ENCODE assay signal across 8 cellular contexts in the genomic region with DNA sequence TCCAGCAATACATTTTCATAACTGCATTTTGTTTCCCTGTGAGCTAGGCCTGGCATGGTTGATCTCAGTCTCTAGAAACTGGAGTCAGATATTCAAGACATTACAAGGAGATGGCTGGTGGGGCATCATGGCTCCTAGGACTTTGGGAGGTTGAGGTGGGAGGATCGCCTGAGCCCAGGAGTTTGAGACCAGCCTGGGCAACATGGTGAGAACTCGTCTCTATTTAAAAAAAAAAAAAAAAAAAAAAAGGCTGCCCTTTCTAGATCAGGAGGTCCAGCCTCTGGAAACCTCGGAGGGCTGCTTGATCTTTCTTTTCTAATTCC. TPM values are rescaled to one million over a fixed set of nuclear protein-coding genes. Genes with fewer than 3 reads are reported as not detected.
A peak's percentile ranks its signal among the peaks of the same experiment; 100 is the strongest.
DNase-seq lines count a peak whose midpoint lies in the region; ATAC-seq and TF ChIP-seq lines count a peak whose summit lies in the region.

No MANE protein-coding gene starts in this region.

- TF ChIP-seq POLR2A in Peyer's patch (IDR thresholded peaks at IDR 0.05) = no peak
- no peak for TF ChIP-seq POLR2A in prostate gland (IDR thresholded peaks at IDR 0.05)

- H3K79me2 ChIP-seq in DOHH2 (ENCODE audit: control insufficient read depth, low read length) = peaks cover 31% of the 10 kb centered on the region

- H3K9me2 ChIP-seq in DOHH2 (replicated peaks; ENCODE audit: control insufficient read depth, low read length) = no peaks in the 10 kb centered on the region

- DNase-seq in Peyer's patch (no peak), prostate gland (ENCODE audit: low spot score) (no peak), NCI-H1436 treated with DMSO at 0.1 percent for 48 hours (lab: John Stamatoyannopoulos, UW) (no peak), NCI-H2029 (lab: John Stamatoyannopoulos, UW) (no peak)

- H3K27me3 ChIP-seq in DOHH2 (ENCODE audit: control insufficient read depth, low read length) (peaks cover 5% of the 10 kb centered on the region; the same call in 1 of the 2 replicates), Peyer's patch (no peaks in the 10 kb centered on the region), esophagus (ENCODE audit: control insufficient read depth in 1 of 2, insufficient read depth in 2 of 2, low read length in 2 of 2) (no peaks in the 10 kb centered on the region), prostate gland (replicated peaks; ENCODE audit: insufficient read depth) (no peaks in the 10 kb centered on the region)

- H3F3A ChIP-seq in DOHH2 (ENCODE audit: control insufficient read depth, insufficient read depth) = no peaks in the 10 kb centered on the region

- H3K9me3 ChIP-seq in DOHH2 (ENCODE audit: control insufficient read depth, insufficient read depth, low read length) = no peaks in the 10 kb centered on the region
- H3K9me3 ChIP-seq in Peyer's patch = no peaks in the 10 kb centered on the region
- H3K9me3 ChIP-seq in esophagus (ENCODE audit: control insufficient read depth in 2 of 2, insufficient read depth in 1 of 2, low read depth in 1 of 2, low read length in 1 of 2) = no peaks in the 10 kb centered on the region
- no peaks in the 10 kb centered on the region for H3K9me3 ChIP-seq in prostate gland

- H3K4me2 ChIP-seq in DOHH2 (ENCODE audit: low read length) = peak overlapping the region; percentile 99

- ATAC-seq in HG03097 (IDR thresholded peaks at IDR 0.05; ENCODE audit: low FRiP score, unreplicated experiment) (no peak), GM21515 (IDR thresholded peaks at IDR 0.05; ENCODE audit: unreplicated experiment) (no peak)

- intact Hi-C loops in prostate gland (cut with DNase I) = no loop called here

- H3K36me3 ChIP-seq in DOHH2 (ENCODE audit: control insufficient read depth, low read length) (peaks cover 34% of the 10 kb centered on the region), Peyer's patch (peaks cover 0 to 7% (median 0%) of the 10 kb centered on the region in 3 donors), esophagus (ENCODE audit: control insufficient read depth in 2 of 2, insufficient read depth in 2 of 2, low read length in 1 of 2) (peaks cover 0 to 7% of the 10 kb centered on the region in 2 donors), prostate gland (no peaks in the 10 kb centered on the region)

- H3K27ac ChIP-seq in DOHH2 (ENCODE audit: low read depth, low read length) (no peak overlapping the region), Peyer's patch (peak overlapping the region; percentile 76 to 86 (median 84)), esophagus (ENCODE audit: low read depth in 2 of 2, low read length in 1 of 2) (peak overlapping the region; percentile 82 to 98), prostate gland (peak overlapping the region; percentile 78 to 92)

- H3K4me1 ChIP-seq in DOHH2 (ENCODE audit: control insufficient read depth, low read length) = peaks cover 28% of the 10 kb centered on the region
- H3K4me1 ChIP-seq in Peyer's patch = peaks cover 0 to 23% (median 1%) of the 10 kb centered on the region in 4 donors
- peaks cover 3 to 8% of the 10 kb centered on the region in 2 donors for H3K4me1 ChIP-seq in esophagus (ENCODE audit: control insufficient read depth in 2 of 2, insufficient read depth in 2 of 2, low read length in 1 of 2)
- H3K4me1 ChIP-seq in prostate gland (replicated peaks) = peaks cover 11% of the 10 kb centered on the region

- H3K4me3 ChIP-seq in DOHH2 (ENCODE audit: low read length) = peak overlapping the region; percentile 99
- peak overlapping the region; percentile 44 to 66 (median 51) for H3K4me3 ChIP-seq in Peyer's patch
- peak overlapping the region in 1 of 2 donors; percentile 89 for H3K4me3 ChIP-seq in esophagus (ENCODE audit: low read depth in 1 of 2, low read length in 2 of 2)
- H3K4me3 ChIP-seq in prostate gland = peak overlapping the region in 1 of 2 donors; percentile 36

- H4K20me1 ChIP-seq in DOHH2 (ENCODE audit: control insufficient read depth, insufficient read depth, low read depth, low read length) = no peaks in the 10 kb centered on the region

- 35 to 43% methylated on average over 3 of the region's 3 CpGs for WGBS in esophagus, 2 donors
- 27% methylated on average over 3 of the region's 3 CpGs for WGBS in prostate gland

- TF ChIP-seq CTCF in DOHH2 (IDR thresholded peaks at IDR 0.05; ENCODE audit: low read depth, low read length, poor library complexity, severe bottlenecking) = no peak
- no peak for TF ChIP-seq CTCF in Peyer's patch (IDR thresholded peaks at IDR 0.05)
- TF ChIP-seq CTCF in prostate gland (IDR thresholded peaks at IDR 0.05) = no peak

RNA-seq across cellular contexts. Expression of gene VAMP8, which starts 0.4 kb away (rescaled TPM):
- total RNA-seq in Peyer's patch (100 to 1,000 TPM in 2 of 4 donors, 10 to 100 TPM in 2; 75.1 to 189 (median 112) TPM), prostate gland (100 to 1,000 TPM in 1 of 2 donors, 10 to 100 TPM in 1; 44.4 to 108 TPM)
- 100 to 1,000 TPM; 337 to 430 TPM for polyA plus RNA-seq in esophagus

RNA-seq across cellular contexts. Expression of gene VAMP5, which starts 7.2 kb away (rescaled TPM):
- 10 to 100 TPM in 3 of 4 donors, 1 to 10 TPM in 1; 6.5 to 18.2 (median 16.0) TPM for total RNA-seq in Peyer's patch
- 10 to 100 TPM; 19.5 to 39.6 TPM for polyA plus RNA-seq in esophagus
- total RNA-seq in prostate gland = 10 to 100 TPM in 1 of 2 donors, 1 to 10 TPM in 1; 8.4 to 27.0 TPM

RNA-seq across cellular contexts. Expression of gene GGCX, which starts 15.7 kb away (rescaled TPM):
- 10 to 100 TPM; 21.3 to 38.0 (median 31.1) TPM for total RNA-seq in Peyer's patch
- polyA plus RNA-seq in esophagus = 10 to 100 TPM; 10.2 to 18.1 TPM
- 10 to 100 TPM; 17.8 to 52.7 TPM for total RNA-seq in prostate gland

RNA-seq across cellular contexts. Expression of gene RNF181, which starts 18.5 kb away (rescaled TPM):
- total RNA-seq in Peyer's patch = 100 to 1,000 TPM in 3 of 4 donors, 10 to 100 TPM in 1; 73.4 to 182 (median 134) TPM
- polyA plus RNA-seq in esophagus = 100 to 1,000 TPM; 159 to 189 TPM
- total RNA-seq in prostate gland = 100 to 1,000 TPM; 161 to 201 TPM

RNA-seq across cellular contexts. Expression of gene TMEM150A, which starts 25.5 kb away (rescaled TPM):
- total RNA-seq in Peyer's patch (10 to 100 TPM in 2 of 4 donors, 1 to 10 TPM in 2; 7.5 to 24.0 (median 15.5) TPM), prostate gland (10 to 100 TPM; 17.4 to 32.3 TPM)
- polyA plus RNA-seq in esophagus = 1 to 10 TPM; 9.3 to 9.9 TPM
